Comparison of ENCODE assay signal across 8 cellular contexts in genomic region chr15:67240235-67241131, GRCh38. TPM values are rescaled to one million over a fixed set of nuclear protein-coding genes. Genes with fewer than 3 reads are reported as not detected.
DNase-seq lines count a peak whose midpoint lies in the region; ATAC-seq and FAIRE-seq lines count a peak whose summit lies in the region.

No MANE protein-coding gene starts in this region.

- peak overlapping the region in 2 of 11 experiments; percentile 4 to 17; a peak in 1 of 22 replicates for H3K27ac ChIP-seq in BLaER1 treated with 17β-estradiol and CSF1 and Interleukin-3, amounts not matched to agents 10 nM and 100 nM

- no peak overlapping the region for H3K4me3 ChIP-seq in BLaER1 treated with 17β-estradiol and CSF1 and Interleukin-3, amounts not matched to agents 10 nM and 100 nM

- peak overlapping the region; percentile 80 for H3K4me3 Mint-ChIP-seq in activated CD4-positive, alpha-beta T cell treated with anti-CD3 and anti-CD28 coated beads, Interleukin-2, amount 10 ng/mL, durations not matched to agents 24 days and 14 days

- H3K9me3 ChIP-seq in BLaER1 treated with 17β-estradiol and CSF1 and Interleukin-3, amounts not matched to agents 10 nM and 100 nM (replicated peaks in 1 of 11) = peaks cover 0 to 8% (median 0%) of the 10 kb centered on the region in 11 experiments; a peak in 3 of 22 replicates

- H3K9me3 Mint-ChIP-seq in activated CD4-positive, alpha-beta T cell treated with anti-CD3 and anti-CD28 coated beads, Interleukin-2, amount 10 ng/mL, durations not matched to agents 24 days and 14 days = no peaks in the 10 kb centered on the region

- H3K27me3 Mint-ChIP-seq in activated CD4-positive, alpha-beta T cell treated with anti-CD3 and anti-CD28 coated beads, Interleukin-2, amount 10 ng/mL, durations not matched to agents 24 days and 14 days = no peaks in the 10 kb centered on the region

- DNase-seq in NCI-H146 treated with DMSO at 0.1 percent for 48 hours (lab: John Stamatoyannopoulos, UW; ENCODE audit: unreplicated experiment) (peak; percentile 19), inferior parietal cortex (ENCODE audit: extremely low spot score) (peak; percentile 10), frontal cortex (ENCODE audit: low spot score in 2 of 2) (no peak), midbrain (lab: John Stamatoyannopoulos, UW) (no peak), SIG-M5 (lab: John Stamatoyannopoulos, UW) (no peak)
- DNase-seq in activated CD4-positive, alpha-beta T cell treated with anti-CD3 and anti-CD28 coated beads, Interleukin-2, amount 10 ng/mL, durations not matched to agents 24 days and 14 days = peak; percentile 72

- peaks cover 0 to 24% (median 9%) of the 10 kb centered on the region in 11 experiments; a peak in 13 of 22 replicates for H3K36me3 ChIP-seq in BLaER1 treated with 17β-estradiol and CSF1 and Interleukin-3, amounts not matched to agents 10 nM and 100 nM

- H4K20me1 ChIP-seq in BLaER1 treated with 17β-estradiol and CSF1 and Interleukin-3, amounts not matched to agents 10 nM and 100 nM = peaks cover 0 to 25% (median 7%) of the 10 kb centered on the region in 11 experiments; a peak in 9 of 22 replicates

- peak overlapping the region; percentile 58 to 80 (median 74) for H3K4me2 ChIP-seq in BLaER1 treated with 17β-estradiol and CSF1 and Interleukin-3, amounts not matched to agents 10 nM and 100 nM

- peak; percentile 16 for ATAC-seq in GM19452 (IDR thresholded peaks at IDR 0.05; ENCODE audit: unreplicated experiment)

- peaks cover 26% of the 10 kb centered on the region for H3K36me3 Mint-ChIP-seq in activated CD4-positive, alpha-beta T cell treated with anti-CD3 and anti-CD28 coated beads, Interleukin-2, amount 10 ng/mL, durations not matched to agents 24 days and 14 days (ENCODE audit: low read depth)

- peak overlapping the region; percentile 91 for H3K27ac Mint-ChIP-seq in activated CD4-positive, alpha-beta T cell treated with anti-CD3 and anti-CD28 coated beads, Interleukin-2, amount 10 ng/mL, durations not matched to agents 24 days and 14 days

- intact Hi-C loops in activated CD4-positive, alpha-beta T cell treated with anti-CD3 and anti-CD28 coated beads, Interleukin-2, amount 10 ng/mL, durations not matched to agents 24 days and 14 days (cut with micrococcal nuclease) = loop anchor here (1.0 to 5.0 kb wide), 9 partner anchors 14 to 597 kb away; partner anchors contain the start of genes AAGAB and IQCH

- H3K4me1 ChIP-seq in BLaER1 treated with 17β-estradiol and CSF1 and Interleukin-3, amounts not matched to agents 10 nM and 100 nM = peaks cover 36 to 44% (median 39%) of the 10 kb centered on the region in 10 experiments

- H3K27me3 ChIP-seq in BLaER1 treated with 17β-estradiol and CSF1 and Interleukin-3, amounts not matched to agents 10 nM and 100 nM = no peaks in the 10 kb centered on the region

- no peak overlapping the region for H3K9ac ChIP-seq in BLaER1 treated with 17β-estradiol and CSF1 and Interleukin-3, amounts not matched to agents 10 nM and 100 nM

- FAIRE-seq in frontal cortex (lab: Jason Lieb, UNC) = no peak

- H3K4me1 Mint-ChIP-seq in activated CD4-positive, alpha-beta T cell treated with anti-CD3 and anti-CD28 coated beads, Interleukin-2, amount 10 ng/mL, durations not matched to agents 24 days and 14 days = peaks cover 44% of the 10 kb centered on the region

RNA-seq across cellular contexts. Expression of gene AAGAB, which starts 14.0 kb away (rescaled TPM):
- total RNA-seq in activated CD4-positive, alpha-beta T cell treated with anti-CD3 and anti-CD28 coated beads, Interleukin-2, amount 10 ng/mL, durations not matched to agents 24 days and 14 days = 44.9 and 48.6 TPM in 2 replicates
- 40.4 TPM for total RNA-seq in frontal cortex

RNA-seq across cellular contexts. Expression of gene IQCH, which starts 14.1 kb away (rescaled TPM):
- total RNA-seq in activated CD4-positive, alpha-beta T cell treated with anti-CD3 and anti-CD28 coated beads, Interleukin-2, amount 10 ng/mL, durations not matched to agents 24 days and 14 days = 0.70 and 1.6 TPM in 2 replicates
- total RNA-seq in frontal cortex = 2.9 TPM

Comparison
In these comparisons a context has a peak if more than half of its experiments do, and no peak if none do; other contexts are left out.
1. DNase-seq: peak in NCI-H146 treated with DMSO at 0.1 percent for 48 hours (single experiment), activated CD4-positive, alpha-beta T cell treated with anti-CD3 and anti-CD28 coated beads, Interleukin-2, amount 10 ng/mL, durations not matched to agents 24 days and 14 days (single experiment) and inferior parietal cortex (single experiment); none in frontal cortex (0 of 2), midbrain (single experiment) and SIG-M5 (single experiment).